In the genomic region with DNA sequence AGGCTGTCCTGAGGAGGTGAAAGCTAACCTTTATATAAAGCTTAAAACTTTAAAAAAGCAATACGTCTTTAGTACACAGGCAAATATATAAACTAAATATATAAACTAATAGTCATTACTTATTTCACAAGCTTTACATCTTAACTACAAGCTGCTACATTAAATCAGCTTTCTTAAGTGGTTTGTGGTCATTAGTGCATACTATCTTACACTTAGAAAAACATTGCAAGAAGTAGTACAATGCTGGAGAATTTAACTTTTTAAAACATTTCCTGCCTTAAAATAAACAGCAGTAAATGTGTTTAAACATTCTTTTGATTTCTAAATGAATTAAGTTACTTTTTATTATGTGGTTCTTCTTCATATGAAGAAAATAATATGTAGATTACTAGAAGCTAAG, we compare ENCODE assay signal across 29 cellular contexts. TPM values are rescaled to one million over a fixed set of nuclear protein-coding genes. Genes with fewer than 3 reads are reported as not detected.
DNase-seq lines count a peak whose midpoint lies in the region; ATAC-seq lines count a peak whose summit lies in the region.
"Had no signal": no experiment of that assay in that cellular context is flagged by ENCODE, and none has a peak within 500 bp of the region (broad histone marks: within the 10 kb centered on the region; RNA-seq: fewer than 3 reads in every experiment).

No MANE protein-coding gene starts in this region.

- H3K4me3 ChIP-seq in GM23248, result no peak overlapping the region
- no peak overlapping the region for H3K4me3 ChIP-seq in SK-N-MC
- H3K4me3 ChIP-seq in skeletal muscle satellite cell (ENCODE audit: low read length), result no peak overlapping the region
- H3K4me3 ChIP-seq: dorsolateral prefrontal cortex, spleen, testis, uterus had no signal

- H3K9me3 ChIP-seq in GM23248 (ENCODE audit: low read depth) (no peaks in the 10 kb centered on the region), SK-N-MC (ENCODE audit: low read depth, low read length) (no peaks in the 10 kb centered on the region), skeletal muscle satellite cell (replicated peaks; ENCODE audit: low read length) (no peaks in the 10 kb centered on the region)
- H3K9me3 ChIP-seq: spleen, testis, uterus had no signal

- H3K9me2 ChIP-seq in GM23248 (ENCODE audit: insufficient read depth), result no peaks in the 10 kb centered on the region

- peaks cover 21% of the 10 kb centered on the region for H3F3A ChIP-seq in GM23248 (ENCODE audit: insufficient read depth)

- no peaks in the 10 kb centered on the region for H3K27me3 ChIP-seq in GM23248 (replicated peaks; ENCODE audit: insufficient read depth)
- no peaks in the 10 kb centered on the region for H3K27me3 ChIP-seq in skeletal muscle satellite cell (ENCODE audit: control insufficient read depth, insufficient read depth, low read length)
- H3K27me3 ChIP-seq: testis, uterus had no signal

- H3K4me2 ChIP-seq in GM23248 (ENCODE audit: unreplicated experiment) (peak overlapping the region; percentile 76), skeletal muscle satellite cell (ENCODE audit: low read length) (peak overlapping the region; percentile 24)

- 56 to 73% methylated on average over 1 of the region's 1 CpG for WGBS in GM23248 (ENCODE audit: low coverage in 1 of 2, low lambda C conversion rate in 2 of 2, missing lambda C conversion rate in 2 of 2), 2 experiments

- in situ Hi-C loops in GM23248 (cut with MboI), result no loop called here

- ATAC-seq in GM19395 (IDR thresholded peaks at IDR 0.05; ENCODE audit: unreplicated experiment), result no peak
- ATAC-seq: CD8-positive, alpha-beta T cell; naive thymus-derived CD8-positive, alpha-beta T cell; stimulated activated memory B cell treated with anti-CD40 and anti-IgM and Interleukin-4, amounts not matched to agents 10 μg/mL and 1 μg/mL and 100 μg/mL, for 72 hours had no signal

- H4K20me1 ChIP-seq in GM23248 (ENCODE audit: insufficient read depth), result no peaks in the 10 kb centered on the region

- no peak overlapping the region for H3K9ac ChIP-seq in GM23248
- no peak overlapping the region for H3K9ac ChIP-seq in SK-N-MC (ENCODE audit: insufficient read length)
- peak overlapping the region; percentile 4 for H3K9ac ChIP-seq in skeletal muscle satellite cell (ENCODE audit: low read depth, low read length)

- H3K27ac ChIP-seq in GM23248 (peak overlapping the region; percentile 13; the same call in 1 of the 2 replicates), SK-N-MC (peak overlapping the region; percentile 23; the same call in 1 of the 2 replicates)
- H3K27ac ChIP-seq: dorsolateral prefrontal cortex, HL-60, RWPE1, spleen, testis had no signal

- H3K36me3 ChIP-seq in GM23248 (ENCODE audit: low read depth) (no peaks in the 10 kb centered on the region), SK-N-MC (ENCODE audit: insufficient read depth, low read length) (no peaks in the 10 kb centered on the region), skeletal muscle satellite cell (ENCODE audit: insufficient read depth, low read length) (peaks cover 14% of the 10 kb centered on the region)
- H3K36me3 ChIP-seq: spleen, uterus had no signal

- H3K4me1 ChIP-seq in GM23248 (ENCODE audit: insufficient read depth), result peaks cover 38% of the 10 kb centered on the region
- H3K4me1 ChIP-seq in skeletal muscle satellite cell (ENCODE audit: control insufficient read depth, insufficient read depth, low read length), result peaks cover 83% of the 10 kb centered on the region
- H3K4me1 ChIP-seq: spleen, testis, uterus had no signal

- H3K79me2 ChIP-seq in GM23248 (ENCODE audit: insufficient read depth), result peaks cover 85% of the 10 kb centered on the region

- no peak for DNase-seq in GM23248
- no peak for DNase-seq in SK-N-MC (ENCODE audit: low read depth, low spot score)
- DNase-seq in fibroblast of gingiva (ENCODE audit: low read depth), result peak; percentile 45
- no peak for DNase-seq in A172 (ENCODE audit: low spot score)
- DNase-seq in RPMI8226, result no peak
- DNase-seq: activated B cell treated with CpG ODN at 0.5 μM for 24 hours; activated CD4-positive, alpha-beta T cell treated with anti-CD3 and anti-CD28 coated beads, Interleukin-2, amount 50 U/mL, for 4 hours; anterior cingulate cortex; CD8-positive, alpha-beta T cell; DMS153; dorsolateral prefrontal cortex; GDM1; GOT3; left ventricle myocardium superior; midbrain; naive thymus-derived CD8-positive, alpha-beta T cell; NCI-H1048; NCI-H526; occipital lobe; spleen; stimulated activated CD4-positive, alpha-beta T cell treated with anti-CD3 and anti-CD28 coated beads, Interleukin-4, amount 100 ng/mL, for 1 hour; T-helper 9 cell; testis; uterus had no signal

- peak overlapping the region; percentile 17; the same call in 1 of the 2 replicates for H2AFZ ChIP-seq in GM23248

RNA-seq across cellular contexts. Expression of gene MET, which starts 36.3 kb away (rescaled TPM):
- total RNA-seq in GM23248 (2014; rRNA removed; shearing (Covaris generic)), result 62.3 and 68.8 TPM in 2 replicates
- 25.3 and 27.6 TPM in 2 replicates for polyA plus RNA-seq in GM23248 (2016; fragmentation: Nextera tagmentation; extraction: Ambion mirVana)
- total RNA-seq in skeletal muscle satellite cell (2012; rRNA removed), result 55.9 and 94.8 TPM in 2 replicates
- total RNA-seq in A172 (2014; rRNA removed; shearing (Covaris generic)), result 118 and 144 TPM in 2 replicates
- total RNA-seq: CD8-positive, alpha-beta T cell; naive thymus-derived CD8-positive, alpha-beta T cell had no signal
- polyA plus RNA-seq: naive thymus-derived CD8-positive, alpha-beta T cell had no signal
